Comparison of ENCODE assay signal across 26 cellular contexts in genomic region chr3:35521196-35521595, GRCh38.
"Had no signal": no experiment of that assay in that cellular context is flagged by ENCODE, and none has a peak within 500 bp of the region (broad histone marks: within the 10 kb centered on the region; RNA-seq: fewer than 3 reads in every experiment).

No MANE protein-coding gene starts in this region.

- H3K27ac ChIP-seq: neutrophil, pancreas, prostate gland, right lobe of liver, sigmoid colon, stomach, thoracic aorta, thyroid gland, tibial nerve, upper lobe of left lung, vagina had no signal

- H3K9me3 ChIP-seq: neutrophil, pancreas, prostate gland, right lobe of liver, sigmoid colon, stomach, thoracic aorta, thyroid gland, tibial nerve, upper lobe of left lung, vagina had no signal

- H3K4me3 Mint-ChIP-seq: natural killer cell treated with Interleukin-12 subunit alpha and Interleukin-12 subunit beta and Interleukin-15 and Interleukin-18, amount 100 ng/mL, for 72 hours; nephron progenitor cell; neural crest cell; stimulated activated effector memory CD8-positive, alpha-beta T cell treated with anti-CD3 and anti-CD28 coated beads, Interleukin-12 subunit alpha, Interleukin-12 subunit beta, amount 100 ng/mL, for 72 hours; stimulated activated naive B cell treated with anti-CD40 and anti-IgM and Interleukin-4, amounts not matched to agents 10 μg/mL and 1 μg/mL and 100 μg/mL, for 72 hours; stimulated activated naive CD8-positive, alpha-beta T cell treated with anti-CD3 and anti-CD28 coated beads, Interleukin-15, Interleukin-2, amounts not matched to agents 100 ng/mL and 50 ng/mL, for 24 hours had no signal

- H3K36me3 Mint-ChIP-seq: natural killer cell treated with Interleukin-12 subunit alpha and Interleukin-12 subunit beta and Interleukin-15 and Interleukin-18, amount 100 ng/mL, for 72 hours; stimulated activated effector memory CD8-positive, alpha-beta T cell treated with anti-CD3 and anti-CD28 coated beads, Interleukin-12 subunit alpha, Interleukin-12 subunit beta, amount 100 ng/mL, for 72 hours; stimulated activated naive B cell treated with anti-CD40 and anti-IgM and Interleukin-4, amounts not matched to agents 10 μg/mL and 1 μg/mL and 100 μg/mL, for 72 hours had no signal

- H3K36me3 ChIP-seq: neutrophil, pancreas, prostate gland, right lobe of liver, sigmoid colon, stomach, thoracic aorta, thyroid gland, tibial nerve, upper lobe of left lung, vagina had no signal

- H3K4me1 ChIP-seq: pancreas, prostate gland, sigmoid colon, thyroid gland, tibial nerve, upper lobe of left lung, vagina had no signal

- DNase-seq: nephron progenitor cell; nucleus accumbens; pancreas; right cardiac atrium; right lobe of liver; sigmoid colon; small intestine; stimulated activated CD4-positive, alpha-beta T cell treated with anti-CD3 and anti-CD28 coated beads, Interleukin-15, amount 100 ng/mL, for 24 hours; stimulated activated CD4-positive, alpha-beta T cell treated with anti-CD3 and anti-CD28 coated beads, Interleukin-2, amount 100 ng/mL, for 24 hours; stimulated activated CD4-positive, alpha-beta T cell treated with anti-CD3 and anti-CD28 coated beads, Interleukin-2, amount 100 ng/mL, for 48 hours; stimulated activated CD4-positive, alpha-beta T cell treated with anti-CD3 and anti-CD28 coated beads, Interleukin-4, amount 100 ng/mL, for 24 hours; stimulated activated naive B cell treated with anti-CD40 and anti-IgM and Interleukin-4, amounts not matched to agents 10 μg/mL and 1 μg/mL and 100 μg/mL, for 72 hours; stimulated activated naive CD4-positive, alpha-beta T cell treated with Interleukin-2 at 50 U/mL for 16 hours; stomach; thyroid gland; trophoblast cell; upper lobe of left lung had no signal

- H3K27me3 ChIP-seq: neutrophil, pancreas, right lobe of liver, sigmoid colon, stomach, thyroid gland, tibial nerve, upper lobe of left lung, vagina had no signal

- H3K27me3 Mint-ChIP-seq: natural killer cell treated with Interleukin-12 subunit alpha and Interleukin-12 subunit beta and Interleukin-15 and Interleukin-18, amount 100 ng/mL, for 72 hours; stimulated activated naive B cell treated with anti-CD40 and anti-IgM and Interleukin-4, amounts not matched to agents 10 μg/mL and 1 μg/mL and 100 μg/mL, for 72 hours; stimulated activated naive CD8-positive, alpha-beta T cell treated with anti-CD3 and anti-CD28 coated beads, Interleukin-15, Interleukin-2, amounts not matched to agents 100 ng/mL and 50 ng/mL, for 24 hours had no signal

- H3K27ac Mint-ChIP-seq: natural killer cell treated with Interleukin-12 subunit alpha and Interleukin-12 subunit beta and Interleukin-15 and Interleukin-18, amount 100 ng/mL, for 72 hours; nephron progenitor cell; stimulated activated effector memory CD8-positive, alpha-beta T cell treated with anti-CD3 and anti-CD28 coated beads, Interleukin-12 subunit alpha, Interleukin-12 subunit beta, amount 100 ng/mL, for 72 hours; stimulated activated naive B cell treated with anti-CD40 and anti-IgM and Interleukin-4, amounts not matched to agents 10 μg/mL and 1 μg/mL and 100 μg/mL, for 72 hours; stimulated activated naive CD8-positive, alpha-beta T cell treated with anti-CD3 and anti-CD28 coated beads, Interleukin-15, Interleukin-2, amounts not matched to agents 100 ng/mL and 50 ng/mL, for 24 hours had no signal

- H3K4me3 ChIP-seq: pancreas, prostate gland, right lobe of liver, sigmoid colon, stomach, thoracic aorta, thyroid gland, tibial nerve, upper lobe of left lung, vagina had no signal

- H3K9me3 Mint-ChIP-seq: stimulated activated naive B cell treated with anti-CD40 and anti-IgM and Interleukin-4, amounts not matched to agents 10 μg/mL and 1 μg/mL and 100 μg/mL, for 72 hours had no signal

- H3K4me1 Mint-ChIP-seq: stimulated activated effector memory CD8-positive, alpha-beta T cell treated with anti-CD3 and anti-CD28 coated beads, Interleukin-12 subunit alpha, Interleukin-12 subunit beta, amount 100 ng/mL, for 72 hours had no signal
